ENCODE assay signal across 8 cellular contexts in genomic region chr10:104322416-104322782, GRCh38. TPM values are rescaled to one million over a fixed set of nuclear protein-coding genes. Genes with fewer than 3 reads are reported as not detected.
A peak's percentile ranks its signal among the peaks of the same experiment; 100 is the strongest.
DNase-seq lines count a peak whose midpoint lies in the region; ATAC-seq and FAIRE-seq lines count a peak whose summit lies in the region.

No MANE protein-coding gene starts in this region.

- POLR2A ChIA-PET in activated CD4-positive, alpha-beta memory T cell treated with anti-CD3 and anti-CD28 coated beads for 36 hours (lab: Charles Lee) = interaction anchor here (0.9 to 1.4 kb wide), 4 partner anchors 10 to 29 kb away, joined by 3 to 5 read pairs (median 4); partner anchors contain the start of gene ITPRIP

- H3K4me1 Mint-ChIP-seq in activated CD4-positive, alpha-beta memory T cell treated with anti-CD3 and anti-CD28 coated beads for 36 hours (ENCODE audit: low read depth) = peaks cover 83% of the 10 kb centered on the region
- peaks cover 81% of the 10 kb centered on the region for H3K4me1 Mint-ChIP-seq in memory B cell

- peak overlapping the region; percentile 10 for H3K4me3 Mint-ChIP-seq in activated CD4-positive, alpha-beta memory T cell treated with anti-CD3 and anti-CD28 coated beads for 36 hours
- peak overlapping the region; percentile 54 for H3K4me3 Mint-ChIP-seq in memory B cell

- no peaks in the 10 kb centered on the region for H3K27me3 Mint-ChIP-seq in activated CD4-positive, alpha-beta memory T cell treated with anti-CD3 and anti-CD28 coated beads for 36 hours
- no peaks in the 10 kb centered on the region for H3K27me3 Mint-ChIP-seq in memory B cell

- no peak for FAIRE-seq in frontal cortex (lab: Jason Lieb, UNC)

- intact Hi-C loops in activated CD4-positive, alpha-beta memory T cell treated with anti-CD3 and anti-CD28 coated beads for 36 hours (cut with micrococcal nuclease) = no loop called here

- peaks cover 13% of the 10 kb centered on the region for H3K36me3 Mint-ChIP-seq in activated CD4-positive, alpha-beta memory T cell treated with anti-CD3 and anti-CD28 coated beads for 36 hours
- H3K36me3 Mint-ChIP-seq in memory B cell = peaks cover 7% of the 10 kb centered on the region

- peak overlapping the region; percentile 80 for H3K27ac Mint-ChIP-seq in activated CD4-positive, alpha-beta memory T cell treated with anti-CD3 and anti-CD28 coated beads for 36 hours
- H3K27ac Mint-ChIP-seq in memory B cell = peak overlapping the region; percentile 73

- DNase-seq in DMS 273 treated with DMSO at 0.1 percent for 48 hours (lab: John Stamatoyannopoulos, UW) (peak; percentile 21), memory B cell (ENCODE audit: low spot score in 2 of 2) (no peak), GOT3 (lab: John Stamatoyannopoulos, UW) (no peak), pons (ENCODE audit: low spot score) (no peak), frontal cortex (ENCODE audit: low spot score in 2 of 2) (no peak), NCI-H2196 treated with DMSO at 0.1 percent for 48 hours (lab: John Stamatoyannopoulos, UW; ENCODE audit: unreplicated experiment) (no peak)
- peak; percentile 64 for DNase-seq in activated CD4-positive, alpha-beta memory T cell treated with anti-CD3 and anti-CD28 coated beads for 36 hours

- no peaks in the 10 kb centered on the region for H3K9me3 Mint-ChIP-seq in activated CD4-positive, alpha-beta memory T cell treated with anti-CD3 and anti-CD28 coated beads for 36 hours
- H3K9me3 Mint-ChIP-seq in memory B cell = no peaks in the 10 kb centered on the region

- ATAC-seq in HG02763 (IDR thresholded peaks at IDR 0.05; ENCODE audit: unreplicated experiment) (peak; percentile 60), memory B cell (ENCODE audit: low read depth) (peak; percentile 62)

- CTCF ChIA-PET in activated CD4-positive, alpha-beta memory T cell treated with anti-CD3 and anti-CD28 coated beads for 36 hours (lab: Charles Lee) = interaction anchor here (1.3 to 4.0 kb wide), 7 partner anchors 10 to 48 kb away, joined by 6 to 39 read pairs (median 7); partner anchors contain the start of gene ITPRIP

RNA-seq across cellular contexts. Expression of gene ITPRIP, which starts 15.9 kb away (rescaled TPM):
- 10 to 100 TPM; 15.6 to 16.6 TPM for total RNA-seq in activated CD4-positive, alpha-beta memory T cell treated with anti-CD3 and anti-CD28 coated beads for 36 hours
- total RNA-seq in frontal cortex = 1.2 TPM

RNA-seq across cellular contexts. Expression of gene CFAP58, which starts 31.2 kb away (rescaled TPM):
- under 1 TPM; 0.31 to 0.88 TPM for total RNA-seq in activated CD4-positive, alpha-beta memory T cell treated with anti-CD3 and anti-CD28 coated beads for 36 hours
- 1.2 TPM for total RNA-seq in frontal cortex

RNA-seq across cellular contexts. Expression of gene GSTO2, which starts 53.4 kb away (rescaled TPM):
- total RNA-seq in activated CD4-positive, alpha-beta memory T cell treated with anti-CD3 and anti-CD28 coated beads for 36 hours = 1 to 10 TPM; 2.3 to 2.6 TPM
- total RNA-seq in frontal cortex = 2.4 TPM

Comparison
In these comparisons a context has a peak if more than half of its experiments do, and no peak if none do; other contexts are left out.
1. DNase-seq: peak in DMS 273 treated with DMSO at 0.1 percent for 48 hours (single experiment) and activated CD4-positive, alpha-beta memory T cell treated with anti-CD3 and anti-CD28 coated beads for 36 hours (single experiment); none in memory B cell (0 of 2), GOT3 (single experiment), pons (single experiment), frontal cortex (0 of 2) and NCI-H2196 treated with DMSO at 0.1 percent for 48 hours (single experiment).